In the genomic region with DNA sequence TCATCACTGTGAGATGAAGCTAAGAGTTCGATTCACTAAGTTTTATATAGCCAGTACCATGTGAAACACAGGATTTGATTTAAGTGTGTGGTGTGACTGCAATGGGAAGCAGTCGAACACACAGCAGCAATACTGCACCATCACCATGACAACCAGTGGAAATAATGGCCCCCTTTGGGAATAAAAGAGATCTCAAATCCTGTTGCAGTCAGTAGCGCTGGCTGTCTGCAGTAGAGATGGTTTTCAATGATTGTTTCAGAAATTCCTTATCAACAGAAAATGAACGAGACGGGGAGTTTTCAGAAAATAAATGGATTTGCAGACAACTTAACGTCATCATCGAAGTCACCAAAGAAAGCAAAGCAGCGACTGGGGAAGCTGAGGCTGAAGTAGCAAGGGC, we compare ENCODE assay signal across 23 cellular contexts.
DNase-seq lines count a peak whose midpoint lies in the region; ATAC-seq and TF ChIP-seq lines count a peak whose summit lies in the region.
"Had no signal": no experiment of that assay in that cellular context is flagged by ENCODE, and none has a peak within 500 bp of the region (broad histone marks: within the 10 kb centered on the region; RNA-seq: fewer than 3 reads in every experiment).

No MANE protein-coding gene starts in this region.

- TF ChIP-seq CTCF in dorsolateral prefrontal cortex (IDR thresholded peaks at IDR 0.05 in 54 of 56, conservative IDR thresholded peaks at IDR 0.05 in 2 of 56; ENCODE audit: low read depth in 1 of 56, partially characterized antibody in 56 of 56) (peak in 1 of 56 donors; percentile 13), neural cell (IDR thresholded peaks at IDR 0.05; ENCODE audit: poor library complexity, severe bottlenecking) (no peak), upper lobe of right lung (IDR thresholded peaks at IDR 0.05) (no peak)

- H3K36me3 ChIP-seq in neural cell (ENCODE audit: insufficient read depth, low read length) (no peaks in the 10 kb centered on the region), upper lobe of right lung (no peaks in the 10 kb centered on the region)
- H3K36me3 ChIP-seq: cardiac muscle cell, esophagus muscularis mucosa had no signal

- peak; percentile 50 for TF ChIP-seq RAD21 in neural cell (conservative IDR thresholded peaks at IDR 0.05)

- peaks cover 24% of the 10 kb centered on the region for H3K4me1 ChIP-seq in upper lobe of right lung

- peak overlapping the region; percentile 68 for H3K9ac ChIP-seq in neural cell (ENCODE audit: low read length)

- no peaks in the 10 kb centered on the region for H4K20me1 ChIP-seq in neural cell (ENCODE audit: insufficient read depth)

- intact Hi-C loops in dorsolateral prefrontal cortex (cut with DNase I) (no loop called here), upper lobe of right lung (cut with DNase I) (loop anchor here (5.0 kb wide), 1 partner anchor 91 kb away; a partner anchor contains a TSS)

- peak; percentile 93 for TF ChIP-seq EP300 in neural cell (conservative IDR thresholded peaks at IDR 0.05; ENCODE audit: poor library complexity, severe bottlenecking)

- H3K27ac ChIP-seq in dorsolateral prefrontal cortex (peak overlapping the region in 56 of 59 donors; percentile 12 to 94 (median 72)), neural cell (ENCODE audit: low read length) (peak overlapping the region; percentile 98), upper lobe of right lung (peak overlapping the region; percentile 71)
- H3K27ac ChIP-seq: cardiac muscle cell had no signal

- no peaks in the 10 kb centered on the region for H3K79me2 ChIP-seq in neural cell (replicated peaks; ENCODE audit: insufficient read depth, low read length)

- peaks cover 9% of the 10 kb centered on the region for H3F3A ChIP-seq in neural cell (ENCODE audit: insufficient read depth, low read length, poor library complexity, severe bottlenecking)

- peak overlapping the region; percentile 73 for H3K4me2 ChIP-seq in neural cell (ENCODE audit: low read length)

- H2AFZ ChIP-seq in neural cell (ENCODE audit: low read depth, low read length) = peak overlapping the region; percentile 24

- DNase-seq in activated effector memory CD4-positive, alpha-beta T cell treated with anti-CD3 and anti-CD28 coated beads, Interleukin-2, amount 50 U/mL, for 16 hours = peak; percentile 10
- DNase-seq in activated effector memory CD4-positive, alpha-beta T cell treated with Interleukin-2 at 50 U/mL for 16 hours = no peak
- DNase-seq in dorsolateral prefrontal cortex = peak in 1 of 10 donors; percentile 46
- DNase-seq in upper lobe of right lung = no peak
- DNase-seq in DMS79 (lab: John Stamatoyannopoulos, UW) = no peak
- DNase-seq in MV-4-11 (lab: John Stamatoyannopoulos, UW) = no peak
- DNase-seq: ACHN; activated naive CD8-positive, alpha-beta T cell treated with anti-CD3 and anti-CD28 coated beads, Interleukin-2, amount 10 ng/mL, durations not matched to agents 7 days and 5 days; activated T-cell treated with anti-CD3 and anti-CD28 coated beads, Interleukin-2, amount 50 U/mL, for 1 hour; DND-41; effector CD4-positive, alpha-beta T cell; GOT3; immature natural killer cell; natural killer cell; NCI-H1436 treated with DMSO at 0.1 percent for 48 hours; stimulated activated CD4-positive, alpha-beta T cell treated with anti-CD3 and anti-CD28 coated beads, Interleukin-15, amount 100 ng/mL, for 24 hours; stimulated activated naive CD4-positive, alpha-beta T cell treated with Interleukin-2 at 50 U/mL for 16 hours; trophoblast cell had no signal

- H3K4me3 ChIP-seq in dorsolateral prefrontal cortex (peak overlapping the region in 57 of 59 donors; percentile 20 to 69 (median 48)), neural cell (ENCODE audit: low read length) (peak overlapping the region; percentile 57), upper lobe of right lung (no peak overlapping the region)
- H3K4me3 ChIP-seq: cardiac muscle cell, esophagus muscularis mucosa, lung had no signal

- H3K27me3 ChIP-seq in dorsolateral prefrontal cortex (no peaks in the 10 kb centered on the region), neural cell (ENCODE audit: insufficient read depth, low read depth, low read length) (no peaks in the 10 kb centered on the region), upper lobe of right lung (no peaks in the 10 kb centered on the region)

- H3K9me2 ChIP-seq in neural cell (ENCODE audit: insufficient read depth, low read length) = no peaks in the 10 kb centered on the region

- H3K9me3 ChIP-seq in neural cell (ENCODE audit: low read length) (no peaks in the 10 kb centered on the region), upper lobe of right lung (no peaks in the 10 kb centered on the region)
- H3K9me3 ChIP-seq: esophagus muscularis mucosa had no signal

- ATAC-seq in upper lobe of right lung (no peak), GM21737 (IDR thresholded peaks at IDR 0.05; ENCODE audit: unreplicated experiment) (no peak)
- ATAC-seq: natural killer cell had no signal

TF ChIP-seq in neural cell, 6 proteins besides CTCF, POLR2A, EP300 and RAD21:
- TF ChIP-seq EZH2 (IDR thresholded peaks at IDR 0.05; ENCODE audit: borderline replicate concordance, insufficient read depth, low read length, poor library complexity, severe bottlenecking) (no peak), MXI1 (conservative IDR thresholded peaks at IDR 0.05; ENCODE audit: poor library complexity, severe bottlenecking) (peak; percentile 51), POLR2AphosphoS5 (IDR thresholded peaks at IDR 0.05) (peak; percentile 88), SMC3 (conservative IDR thresholded peaks at IDR 0.05; ENCODE audit: poor library complexity) (peak; percentile 50)
- TF ChIP-seq, protein P1, sequence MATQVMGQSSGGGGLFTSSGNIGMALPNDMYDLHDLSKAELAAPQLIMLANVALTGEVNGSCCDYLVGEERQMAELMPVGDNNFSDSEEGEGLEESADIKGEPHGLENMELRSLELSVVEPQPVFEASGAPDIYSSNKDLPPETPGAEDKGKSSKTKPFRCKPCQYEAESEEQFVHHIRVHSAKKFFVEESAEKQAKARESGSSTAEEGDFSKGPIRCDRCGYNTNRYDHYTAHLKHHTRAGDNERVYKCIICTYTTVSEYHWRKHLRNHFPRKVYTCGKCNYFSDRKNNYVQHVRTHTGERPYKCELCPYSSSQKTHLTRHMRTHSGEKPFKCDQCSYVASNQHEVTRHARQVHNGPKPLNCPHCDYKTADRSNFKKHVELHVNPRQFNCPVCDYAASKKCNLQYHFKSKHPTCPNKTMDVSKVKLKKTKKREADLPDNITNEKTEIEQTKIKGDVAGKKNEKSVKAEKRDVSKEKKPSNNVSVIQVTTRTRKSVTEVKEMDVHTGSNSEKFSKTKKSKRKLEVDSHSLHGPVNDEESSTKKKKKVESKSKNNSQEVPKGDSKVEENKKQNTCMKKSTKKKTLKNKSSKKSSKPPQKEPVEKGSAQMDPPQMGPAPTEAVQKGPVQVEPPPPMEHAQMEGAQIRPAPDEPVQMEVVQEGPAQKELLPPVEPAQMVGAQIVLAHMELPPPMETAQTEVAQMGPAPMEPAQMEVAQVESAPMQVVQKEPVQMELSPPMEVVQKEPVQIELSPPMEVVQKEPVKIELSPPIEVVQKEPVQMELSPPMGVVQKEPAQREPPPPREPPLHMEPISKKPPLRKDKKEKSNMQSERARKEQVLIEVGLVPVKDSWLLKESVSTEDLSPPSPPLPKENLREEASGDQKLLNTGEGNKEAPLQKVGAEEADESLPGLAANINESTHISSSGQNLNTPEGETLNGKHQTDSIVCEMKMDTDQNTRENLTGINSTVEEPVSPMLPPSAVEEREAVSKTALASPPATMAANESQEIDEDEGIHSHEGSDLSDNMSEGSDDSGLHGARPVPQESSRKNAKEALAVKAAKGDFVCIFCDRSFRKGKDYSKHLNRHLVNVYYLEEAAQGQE (IDR thresholded peaks at IDR 0.05; ENCODE audit: borderline replicate concordance) = peak; percentile 98
TF ChIP-seq in neural cell: peak in this region for 4.
